1 cellular context compared by ENCODE assay signal in the genomic region with DNA sequence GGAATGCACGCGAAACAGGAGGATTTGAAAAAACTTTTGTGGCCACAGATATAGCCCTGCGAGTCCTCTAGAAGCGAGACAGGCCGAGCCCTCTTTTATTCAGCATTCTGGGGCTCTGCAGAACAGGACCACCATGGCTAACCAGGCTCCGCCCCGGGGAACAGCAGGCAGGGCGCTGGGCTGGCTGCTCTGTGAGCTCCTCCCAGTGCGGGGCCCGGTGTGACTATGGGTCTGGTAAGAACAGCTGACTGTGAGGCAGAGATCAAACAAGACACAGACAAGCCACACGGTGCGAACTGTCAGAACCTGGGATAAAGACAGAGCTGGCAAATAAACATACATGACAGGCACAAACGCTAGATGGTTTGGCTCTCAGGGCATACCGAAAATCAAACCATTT.
TF ChIP-seq lines count a peak whose summit lies in the region.

No MANE protein-coding gene starts in this region.

TF ChIP-seq in neural cell, 6 proteins besides CTCF, POLR2A, EP300 and RAD21 (continued from another document):
- TF ChIP-seq, protein P1, sequence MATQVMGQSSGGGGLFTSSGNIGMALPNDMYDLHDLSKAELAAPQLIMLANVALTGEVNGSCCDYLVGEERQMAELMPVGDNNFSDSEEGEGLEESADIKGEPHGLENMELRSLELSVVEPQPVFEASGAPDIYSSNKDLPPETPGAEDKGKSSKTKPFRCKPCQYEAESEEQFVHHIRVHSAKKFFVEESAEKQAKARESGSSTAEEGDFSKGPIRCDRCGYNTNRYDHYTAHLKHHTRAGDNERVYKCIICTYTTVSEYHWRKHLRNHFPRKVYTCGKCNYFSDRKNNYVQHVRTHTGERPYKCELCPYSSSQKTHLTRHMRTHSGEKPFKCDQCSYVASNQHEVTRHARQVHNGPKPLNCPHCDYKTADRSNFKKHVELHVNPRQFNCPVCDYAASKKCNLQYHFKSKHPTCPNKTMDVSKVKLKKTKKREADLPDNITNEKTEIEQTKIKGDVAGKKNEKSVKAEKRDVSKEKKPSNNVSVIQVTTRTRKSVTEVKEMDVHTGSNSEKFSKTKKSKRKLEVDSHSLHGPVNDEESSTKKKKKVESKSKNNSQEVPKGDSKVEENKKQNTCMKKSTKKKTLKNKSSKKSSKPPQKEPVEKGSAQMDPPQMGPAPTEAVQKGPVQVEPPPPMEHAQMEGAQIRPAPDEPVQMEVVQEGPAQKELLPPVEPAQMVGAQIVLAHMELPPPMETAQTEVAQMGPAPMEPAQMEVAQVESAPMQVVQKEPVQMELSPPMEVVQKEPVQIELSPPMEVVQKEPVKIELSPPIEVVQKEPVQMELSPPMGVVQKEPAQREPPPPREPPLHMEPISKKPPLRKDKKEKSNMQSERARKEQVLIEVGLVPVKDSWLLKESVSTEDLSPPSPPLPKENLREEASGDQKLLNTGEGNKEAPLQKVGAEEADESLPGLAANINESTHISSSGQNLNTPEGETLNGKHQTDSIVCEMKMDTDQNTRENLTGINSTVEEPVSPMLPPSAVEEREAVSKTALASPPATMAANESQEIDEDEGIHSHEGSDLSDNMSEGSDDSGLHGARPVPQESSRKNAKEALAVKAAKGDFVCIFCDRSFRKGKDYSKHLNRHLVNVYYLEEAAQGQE (IDR thresholded peaks at IDR 0.05; ENCODE audit: borderline replicate concordance), result no peak
- TF ChIP-seq MXI1 (conservative IDR thresholded peaks at IDR 0.05; ENCODE audit: poor library complexity, severe bottlenecking) (no peak), SMC3 (conservative IDR thresholded peaks at IDR 0.05; ENCODE audit: poor library complexity) (no peak)
